ENCODE assay signal across 30 cellular contexts in the genomic region with DNA sequence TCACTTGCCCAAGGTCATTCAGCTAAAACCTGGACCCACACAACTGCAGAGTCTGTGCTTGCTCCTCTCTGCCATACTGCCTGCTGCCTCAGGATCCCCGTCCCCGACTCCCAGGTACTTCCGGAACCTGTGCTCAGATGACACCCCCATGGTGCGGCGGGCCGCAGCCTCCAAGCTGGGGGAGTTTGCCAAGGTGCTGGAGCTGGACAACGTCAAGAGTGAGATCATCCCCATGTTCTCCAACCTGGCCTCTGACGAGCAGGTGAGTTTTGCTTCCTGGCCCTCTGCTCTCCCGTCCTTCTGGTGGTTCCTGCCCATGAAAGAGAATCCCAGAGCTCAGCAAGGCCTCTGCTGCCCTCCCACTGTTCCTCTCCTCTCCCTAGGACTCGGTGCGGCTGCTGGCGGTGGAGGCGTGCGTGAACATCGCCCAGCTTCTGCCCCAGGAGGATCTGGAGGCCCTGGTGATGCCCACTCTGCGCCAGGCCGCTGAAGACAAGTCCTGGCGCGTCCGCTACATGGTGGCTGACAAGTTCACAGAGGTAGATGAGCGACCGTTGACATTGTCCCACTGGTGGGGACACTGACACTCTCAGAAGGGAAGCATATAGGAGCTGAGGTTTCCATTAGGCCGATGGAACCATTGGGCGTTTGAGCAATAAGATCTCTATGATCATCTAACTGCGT. TPM values are rescaled to one million over a fixed set of nuclear protein-coding genes. Genes with fewer than 3 reads are reported as not detected.
A peak's percentile ranks its signal among the peaks of the same experiment; 100 is the strongest.
DNase-seq lines count a peak whose midpoint lies in the region; ATAC-seq, FAIRE-seq and TF ChIP-seq lines count a peak whose summit lies in the region.
"Had no signal": no experiment of that assay in that cellular context is flagged by ENCODE, and none has a peak within 500 bp of the region (broad histone marks: within the 10 kb centered on the region; RNA-seq: fewer than 3 reads in every experiment).

No MANE protein-coding gene starts in this region.

- peak overlapping the region; percentile 70 for H3K27ac Mint-ChIP-seq in activated T-cell treated with anti-CD3 and anti-CD28 coated beads, Interleukin-2, amount 50 U/mL, for 24 hours
- H3K27ac Mint-ChIP-seq in Calu3 (ENCODE audit: unreplicated experiment) (peak overlapping the region; percentile 8), osteocyte (ENCODE audit: unreplicated experiment) (peak overlapping the region; percentile 37)
- H3K27ac Mint-ChIP-seq: B cell, mesothelial cell of epicardium had no signal

- H3K79me2 ChIP-seq in K562 (ENCODE audit: control insufficient read depth, insufficient read depth, low read length): no peaks in the 10 kb centered on the region

- intact Hi-C loops in Calu3 (cut with micrococcal nuclease; ENCODE audit: unreplicated experiment): no loop called here
- intact Hi-C loops in K562 (cut with micrococcal nuclease): no loop called here
- intact Hi-C loops in left lung (cut with DNase I): no loop called here

- H3K27ac ChIP-seq in K562 (ENCODE audit: extremely low read depth, low read depth, low read length) (no peak overlapping the region), left lung (no peak overlapping the region)
- H3K27ac ChIP-seq: A549, brain microvascular endothelial cell, epithelial cell of prostate, ovary, VCaP had no signal

- H3K9me3 ChIP-seq in K562 (replicated peaks; ENCODE audit: control insufficient read depth, insufficient read depth, low read depth, low read length) (no peaks in the 10 kb centered on the region), left lung (no peaks in the 10 kb centered on the region)
- H3K9me3 ChIP-seq: ovary had no signal

- no peak overlapping the region for H3K4me2 ChIP-seq in K562 (ENCODE audit: insufficient read depth, low read length)
- H3K4me2 ChIP-seq: A549 had no signal

- no peak for TF ChIP-seq RAD21 in K562 (CRISPR knock-in tag; conservative IDR thresholded peaks at IDR 0.05 in 1 of 2, IDR thresholded peaks at IDR 0.05 in 1 of 2)

- TF ChIP-seq CTCF in Calu3 (IDR thresholded peaks at IDR 0.05; ENCODE audit: unreplicated experiment) (no peak), K562 (IDR thresholded peaks at IDR 0.05 in 2 of 3, conservative IDR thresholded peaks at IDR 0.05 in 1 of 3; ENCODE audit: insufficient read depth in 2 of 3, low read depth in 1 of 3, low read length in 3 of 3) (no peak), osteocyte (IDR thresholded peaks at IDR 0.05) (no peak), left lung (IDR thresholded peaks at IDR 0.05) (no peak)

- H3K36me3 ChIP-seq in K562 (ENCODE audit: control insufficient read depth, insufficient read depth, low read length) (peaks cover 91% of the 10 kb centered on the region), left lung (peaks cover 4 to 100% of the 10 kb centered on the region in 2 donors)
- H3K36me3 ChIP-seq: ovary had no signal

- no peak for FAIRE-seq in K562 (lab: Jason Lieb, UNC)
- FAIRE-seq: A549, small intestine, urothelium cell line had no signal

- no peaks in the 10 kb centered on the region for H3K27me3 Mint-ChIP-seq in activated T-cell treated with anti-CD3 and anti-CD28 coated beads, Interleukin-2, amount 50 U/mL, for 24 hours
- H3K27me3 Mint-ChIP-seq in Calu3 (ENCODE audit: unreplicated experiment): no peaks in the 10 kb centered on the region
- no peaks in the 10 kb centered on the region for H3K27me3 Mint-ChIP-seq in osteocyte (ENCODE audit: unreplicated experiment)
- H3K27me3 Mint-ChIP-seq: B cell; CD8-positive, alpha-beta memory T cell; naive thymus-derived CD8-positive, alpha-beta T cell had no signal

- H3K9ac ChIP-seq in K562 (ENCODE audit: insufficient read depth in 1 of 2, low read depth in 2 of 2, low read length in 2 of 2): no peak overlapping the region

- H3K4me3 Mint-ChIP-seq in activated T-cell treated with anti-CD3 and anti-CD28 coated beads, Interleukin-2, amount 50 U/mL, for 24 hours: no peak overlapping the region
- H3K4me3 Mint-ChIP-seq in Calu3 (ENCODE audit: low read depth, unreplicated experiment) (no peak overlapping the region), osteocyte (ENCODE audit: unreplicated experiment) (no peak overlapping the region)
- H3K4me3 Mint-ChIP-seq: B cell; CD8-positive, alpha-beta memory T cell; mesothelial cell of epicardium; naive thymus-derived CD8-positive, alpha-beta T cell had no signal

- TF ChIP-seq EP300 in K562 (IDR thresholded peaks at IDR 0.05; ENCODE audit: low read length): no peak

- ATAC-seq in K562: no peak
- ATAC-seq in left lung: no peak
- no peak for ATAC-seq in GM18511 (IDR thresholded peaks at IDR 0.05; ENCODE audit: unreplicated experiment)
- ATAC-seq: A549; left ventricle myocardium superior; naive thymus-derived CD8-positive, alpha-beta T cell had no signal

- H3K4me1 ChIP-seq in K562 (replicated peaks in 1 of 2; ENCODE audit: control insufficient read depth in 2 of 2, insufficient read depth in 2 of 2, low read length in 2 of 2) (peaks cover 5 to 6% of the 10 kb centered on the region in 2 experiments; a peak in 3 of 5 replicates), left lung (no peaks in the 10 kb centered on the region)
- H3K4me1 ChIP-seq: A549 had no signal

- BruUV-seq in Calu3 (replicated peaks; lab: Mats Ljungman, UMichigan): no TSS peak
- BruUV-seq in K562 (replicated peaks; lab: Mats Ljungman, UMichigan): no TSS peak

- peak; percentile 5 for DNase-seq in activated T-cell treated with anti-CD3 and anti-CD28 coated beads, Interleukin-2, amount 50 U/mL, for 24 hours
- DNase-seq in activated T-cell treated with anti-CD3 and anti-CD28 coated beads, Interleukin-2, amount 50 U/mL, for 48 hours: no peak
- DNase-seq in Calu3 (no peak), K562 (ENCODE audit: extremely low read depth in 1 of 4, low spot score in 3 of 4) (no peak), osteocyte (ENCODE audit: extremely low spot score, unreplicated experiment) (no peak), left lung (no peak), D341Med (ENCODE audit: low spot score) (no peak)
- DNase-seq: activated CD4-positive, alpha-beta T cell treated with anti-CD3 and anti-CD28 coated beads, Interleukin-2, amount 50 U/mL, for 48 hours; brain microvascular endothelial cell; CD8-positive, alpha-beta memory T cell; DMS53; GOT3; islet precursor cell; left ventricle myocardium superior; naive thymus-derived CD8-positive, alpha-beta T cell; NCI-H1105; NCI-H187 treated with DMSO at 0.1 percent for 48 hours; NCI-H524 treated with DMSO at 0.1 percent for 48 hours; ovary; retina; small intestine; stimulated activated CD4-positive, alpha-beta T cell treated with anti-CD3 and anti-CD28 coated beads, Interleukin-2, amount 100 ng/mL, for 24 hours; T-helper 9 cell had no signal

- CTCF ChIA-PET in Calu3 (lab: Charles Lee) (no interaction called here), K562 (lab: Yijun Ruan, JAX; ENCODE audit: low intra/inter-chr PET ratio) (no interaction called here)

- peaks cover 97% of the 10 kb centered on the region for H3K36me3 Mint-ChIP-seq in activated T-cell treated with anti-CD3 and anti-CD28 coated beads, Interleukin-2, amount 50 U/mL, for 24 hours (ENCODE audit: low read depth)
- peaks cover 72% of the 10 kb centered on the region for H3K36me3 Mint-ChIP-seq in Calu3 (ENCODE audit: insufficient read depth, unreplicated experiment)
- H3K36me3 Mint-ChIP-seq in osteocyte (ENCODE audit: unreplicated experiment): peaks cover 62% of the 10 kb centered on the region

- POLR2A ChIA-PET in K562 (lab: Yijun Ruan, JAX): no interaction called here

- 0 out of 2 replicates have a peak, but pooled peaks cover 2% of the 10 kb centered on the region for H4K20me1 ChIP-seq in K562 (replicated peaks; ENCODE audit: control insufficient read depth, insufficient read depth, low read length)

- H3K4me3 ChIP-seq in K562 (no peak overlapping the region), left lung (no peak overlapping the region)
- H3K4me3 ChIP-seq: A549, ovary had no signal

- no peaks in the 10 kb centered on the region for H3K9me3 Mint-ChIP-seq in activated T-cell treated with anti-CD3 and anti-CD28 coated beads, Interleukin-2, amount 50 U/mL, for 24 hours
- H3K9me3 Mint-ChIP-seq in Calu3 (ENCODE audit: low read depth, unreplicated experiment) (peaks cover 2% of the 10 kb centered on the region), osteocyte (ENCODE audit: unreplicated experiment) (no peaks in the 10 kb centered on the region)
- H3K9me3 Mint-ChIP-seq: CD8-positive, alpha-beta memory T cell; mesothelial cell of epicardium; naive thymus-derived CD8-positive, alpha-beta T cell had no signal

- in situ Hi-C loops in K562 (cut with MboI): no loop called here

- no peaks in the 10 kb centered on the region for H3K27me3 ChIP-seq in K562 (ENCODE audit: control insufficient read depth in 2 of 2, insufficient read depth in 2 of 2, low read length in 2 of 2)
- no peaks in the 10 kb centered on the region for H3K27me3 ChIP-seq in left lung
- H3K27me3 ChIP-seq: brain microvascular endothelial cell, ovary had no signal

- no peak overlapping the region for H2AFZ ChIP-seq in K562 (ENCODE audit: low read depth, low read length)

- no peaks in the 10 kb centered on the region for H3K9me1 ChIP-seq in K562 (ENCODE audit: control insufficient read depth, insufficient read depth, low read length)

- TF ChIP-seq POLR2A in K562 (conservative IDR thresholded peaks at IDR 0.05): no peak

- WGBS in K562 (ENCODE audit: insufficient coverage, low coverage, missing lambda C conversion rate): 95% methylated on average over 25 of the region's 25 CpGs

- H3K4me1 Mint-ChIP-seq in activated T-cell treated with anti-CD3 and anti-CD28 coated beads, Interleukin-2, amount 50 U/mL, for 24 hours (ENCODE audit: low read depth): peaks cover 2% of the 10 kb centered on the region
- H3K4me1 Mint-ChIP-seq in Calu3 (ENCODE audit: low read depth, unreplicated experiment): no peaks in the 10 kb centered on the region
- H3K4me1 Mint-ChIP-seq in osteocyte (ENCODE audit: unreplicated experiment): no peaks in the 10 kb centered on the region
- H3K4me1 Mint-ChIP-seq: B cell, mesothelial cell of epicardium had no signal

RNA-seq across cellular contexts. Expression of a gene that starts 22.9 kb away (rescaled TPM):
- total RNA-seq in Calu3 (2022) (288 and 291 TPM in 2 replicates), K562 (2014; rRNA removed) (70.1 and 109 TPM in 2 replicates), K562 (2014; rRNA removed; fragmentation: Illumina TruSeq; extraction: Trizol) (57.1 and 82.6 TPM in 2 replicates), K562 (2015; rRNA removed; fragmentation: Illumina TruSeq; extraction: Trizol) (60.4 and 62.8 TPM in 2 replicates), K562 (2021) (203 and 211 TPM in 2 replicates), osteocyte (257 and 269 TPM in 2 replicates), left lung (100 to 1,000 TPM; 193 to 199 TPM)
- 81.8 and 144 TPM in 2 replicates for total RNA-seq in K562 (2011; cell fraction: chromatin; rRNA removed; ENCODE audit: low replicate concordance)
- total RNA-seq in K562 (2011; cell fraction: nucleolus; rRNA removed): 101 and 118 TPM in 2 replicates
- total RNA-seq in K562 (2011; cell fraction: nucleoplasm; rRNA removed): 97.3 and 106 TPM in 2 replicates
- polyA plus RNA-seq in K562 (2011; rRNA removed) (76.1 and 136 TPM in 2 replicates), K562 (2014; fragmentation: Illumina TruSeq; extraction: Trizol) (151 and 153 TPM in 2 replicates), K562 (2014; fragmentation: Nextera tagmentation; extraction: Ambion mirVana) (10 to 100 TPM; 10.1 to 16.0 TPM), K562 (2014; rRNA removed) (64.3 and 73.6 TPM in 2 replicates)
- 94.5 and 135 TPM in 2 replicates for polyA plus RNA-seq in K562 (2011; cell fraction: cytosol; rRNA removed)
- polyA plus RNA-seq in K562 (2011; cell fraction: nucleus; rRNA removed): 73.6 and 105 TPM in 2 replicates
- 164 and 276 TPM in 2 replicates for polyA plus RNA-seq in K562 (2012)
- 119 and 129 TPM in 2 replicates for polyA minus RNA-seq in K562 (2011; rRNA and poly(A)+ RNA removed)
- polyA minus RNA-seq in K562 (2011; cell fraction: cytosol; rRNA and poly(A)+ RNA removed): 148 and 155 TPM in 2 replicates
- 49.5 and 68.0 TPM in 2 replicates for polyA minus RNA-seq in K562 (2011; cell fraction: nucleus; rRNA and poly(A)+ RNA removed)

RNA-seq across cellular contexts. Expression of a gene that starts 41.3 kb away (rescaled TPM):
- total RNA-seq in Calu3 (2022): 11.3 and 12.0 TPM in 2 replicates
- 0.97 TPM in 1 of 2 replicates, not detected in the other for total RNA-seq in K562 (2011; cell fraction: chromatin; rRNA removed; ENCODE audit: low replicate concordance)
- not detected in 2 replicates for total RNA-seq in K562 (2011; cell fraction: nucleolus; rRNA removed)
- 0.15 and 0.69 TPM in 2 replicates for total RNA-seq in K562 (2011; cell fraction: nucleoplasm; rRNA removed)
- 0.20 and 0.50 TPM in 2 replicates for total RNA-seq in K562 (2014; rRNA removed)
- 0.19 and 0.69 TPM in 2 replicates for total RNA-seq in K562 (2014; rRNA removed; fragmentation: Illumina TruSeq; extraction: Trizol)
- 0.15 and 0.65 TPM in 2 replicates for total RNA-seq in K562 (2015; rRNA removed; fragmentation: Illumina TruSeq; extraction: Trizol)
- 0.51 and 0.78 TPM in 2 replicates for total RNA-seq in K562 (2021)
- polyA plus RNA-seq in K562 (2011; rRNA removed): not detected in 2 replicates
- polyA plus RNA-seq in K562 (2011; cell fraction: cytosol; rRNA removed): 0.21 TPM in 1 of 2 replicates, not detected in the other
- polyA plus RNA-seq in K562 (2011; cell fraction: nucleus; rRNA removed): 0.18 TPM in 1 of 2 replicates, not detected in the other
- polyA plus RNA-seq in K562 (2012): 0.68 and 1.7 TPM in 2 replicates
- polyA plus RNA-seq in K562 (2014; fragmentation: Illumina TruSeq; extraction: Trizol): 0.67 and 1.1 TPM in 2 replicates
- under 1 TPM; 0.24 to 0.64 TPM for polyA plus RNA-seq in K562 (2014; fragmentation: Nextera tagmentation; extraction: Ambion mirVana)
- polyA plus RNA-seq in K562 (2014; rRNA removed): not detected in 2 replicates
- 0.06 TPM in 1 of 2 replicates, not detected in the other for polyA minus RNA-seq in K562 (2011; rRNA and poly(A)+ RNA removed)
- not detected in 2 replicates for polyA minus RNA-seq in K562 (2011; cell fraction: cytosol; rRNA and poly(A)+ RNA removed)
- not detected in 2 replicates for polyA minus RNA-seq in K562 (2011; cell fraction: nucleus; rRNA and poly(A)+ RNA removed)
- total RNA-seq in osteocyte: 19.0 and 19.1 TPM in 2 replicates
- total RNA-seq in left lung: 10 to 100 TPM; 13.1 to 17.4 TPM

RNA-seq across cellular contexts. Expression of a gene that starts 56.7 kb away (rescaled TPM):
- total RNA-seq in Calu3 (2022): 26.6 and 28.3 TPM in 2 replicates
- total RNA-seq in K562 (2011; cell fraction: chromatin; rRNA removed; ENCODE audit: low replicate concordance): 29.9 and 51.8 TPM in 2 replicates
- 12.7 and 14.2 TPM in 2 replicates for total RNA-seq in K562 (2011; cell fraction: nucleolus; rRNA removed)
- 28.6 and 38.4 TPM in 2 replicates for total RNA-seq in K562 (2011; cell fraction: nucleoplasm; rRNA removed)
- 6.7 and 7.9 TPM in 2 replicates for total RNA-seq in K562 (2014; rRNA removed)
- 21.2 and 26.4 TPM in 2 replicates for total RNA-seq in K562 (2014; rRNA removed; fragmentation: Illumina TruSeq; extraction: Trizol)
- total RNA-seq in K562 (2015; rRNA removed; fragmentation: Illumina TruSeq; extraction: Trizol): 10.7 and 11.2 TPM in 2 replicates
- 8.9 and 11.0 TPM in 2 replicates for total RNA-seq in K562 (2021)
- 12.0 and 17.1 TPM in 2 replicates for polyA plus RNA-seq in K562 (2011; rRNA removed)
- 2.6 and 5.7 TPM in 2 replicates for polyA plus RNA-seq in K562 (2011; cell fraction: cytosol; rRNA removed)
- 4.4 and 4.9 TPM in 2 replicates for polyA plus RNA-seq in K562 (2011; cell fraction: nucleus; rRNA removed)
- 11.8 and 12.2 TPM in 2 replicates for polyA plus RNA-seq in K562 (2012)
- 15.5 and 18.5 TPM in 2 replicates for polyA plus RNA-seq in K562 (2014; fragmentation: Illumina TruSeq; extraction: Trizol)
- 10 to 100 TPM in 1 of 2 experiments, 1 to 10 TPM in 1; 9.0 to 23.0 TPM for polyA plus RNA-seq in K562 (2014; fragmentation: Nextera tagmentation; extraction: Ambion mirVana)
- 7.1 and 10.2 TPM in 2 replicates for polyA plus RNA-seq in K562 (2014; rRNA removed)
- 27.2 and 29.3 TPM in 2 replicates for polyA minus RNA-seq in K562 (2011; rRNA and poly(A)+ RNA removed)
- 5.7 and 9.8 TPM in 2 replicates for polyA minus RNA-seq in K562 (2011; cell fraction: cytosol; rRNA and poly(A)+ RNA removed)
- 2.8 and 11.1 TPM in 2 replicates for polyA minus RNA-seq in K562 (2011; cell fraction: nucleus; rRNA and poly(A)+ RNA removed)
- 20.2 and 20.3 TPM in 2 replicates for total RNA-seq in osteocyte
- 10 to 100 TPM; 14.1 to 16.1 TPM for total RNA-seq in left lung

Comparison
In these comparisons a context has a peak if more than half of its experiments do, and no peak if none do; other contexts are left out.
1. H3K27ac Mint-ChIP-seq: peak in every context shown above with its lines; median percentile 70 in activated T-cell treated with anti-CD3 and anti-CD28 coated beads, Interleukin-2, amount 50 U/mL, for 24 hours; 37 in osteocyte; 8 in Calu3.